Comparison of ENCODE assay signal across 8 cellular contexts in the genomic region with DNA sequence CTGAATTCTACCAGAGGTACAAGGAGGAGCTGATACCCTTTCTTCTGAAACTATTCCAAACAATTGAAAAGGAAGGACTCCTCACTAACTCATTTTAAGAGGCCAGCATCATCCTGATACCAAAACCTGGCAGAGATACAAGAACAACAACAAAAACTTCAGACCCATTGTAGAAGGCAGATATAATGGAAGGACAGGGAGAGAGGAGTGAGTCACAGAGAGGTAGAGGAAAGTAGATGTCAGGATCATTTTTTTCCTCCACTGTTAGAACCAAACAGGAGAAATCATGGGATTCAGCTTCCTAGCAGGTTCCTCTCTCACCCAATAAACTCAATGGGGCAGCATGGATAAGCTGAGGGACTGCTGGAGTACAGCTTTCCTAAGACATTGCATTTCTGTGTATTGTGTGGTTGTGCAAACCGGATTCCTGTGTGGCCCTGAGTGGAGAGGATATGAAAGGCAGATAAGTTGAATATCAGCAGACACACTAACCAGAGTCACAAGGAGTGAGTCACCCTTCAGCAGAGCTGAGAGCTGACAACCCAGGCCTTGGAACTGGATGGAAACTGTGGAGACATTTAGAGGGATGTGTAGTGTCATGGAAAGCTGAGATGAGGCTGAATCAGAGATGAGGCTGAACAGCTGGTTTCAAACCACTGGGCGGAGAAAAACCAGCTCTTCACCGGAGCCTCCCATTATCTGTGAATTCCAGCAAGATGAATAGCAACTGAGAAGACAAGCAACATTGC.
DNase-seq lines count a peak whose midpoint lies in the region; ATAC-seq, FAIRE-seq and TF ChIP-seq lines count a peak whose summit lies in the region.

No MANE protein-coding gene starts in this region.

- H3K18ac ChIP-seq in mesendoderm (ENCODE audit: low read length), result no peak overlapping the region

- no peak overlapping the region for H2BK15ac ChIP-seq in mesendoderm (replicated peaks; ENCODE audit: low read depth)

- peak overlapping the region; percentile 10 for H3K23ac ChIP-seq in mesendoderm (ENCODE audit: low read length)

- TF ChIP-seq CTCF in endothelial cell of umbilical vein (IDR thresholded peaks at IDR 0.05; ENCODE audit: extremely low read depth in 1 of 2, insufficient read depth in 1 of 2, low read depth in 1 of 2, low read length in 2 of 2), result no peak

- no peak overlapping the region for H2BK120ac ChIP-seq in mesendoderm (ENCODE audit: low read depth, low read length)

- H3K4me3 ChIP-seq in endothelial cell of umbilical vein (replicated peaks in 1 of 3; ENCODE audit: insufficient read depth in 1 of 3, low read depth in 1 of 3, low read length in 3 of 3), result no peak overlapping the region
- H3K4me3 ChIP-seq in mesendoderm (ENCODE audit: low read length), result no peak overlapping the region

- no peak overlapping the region for H4K5ac ChIP-seq in mesendoderm (ENCODE audit: low read length)

- peak overlapping the region; percentile 44 for H2BK5ac ChIP-seq in mesendoderm (ENCODE audit: low read length)

- dilution Hi-C loops in endothelial cell of umbilical vein (cut with MboI; ENCODE audit: extremely low pct_ligation_motif_present, low sequenced_read_pairs), result no loop called here

- no CpG with 5 or more reads among the region's 3 CpGs for WGBS in mesendoderm (ENCODE audit: extremely low coverage, insufficient coverage, low lambda C conversion rate)

- no peaks in the 10 kb centered on the region for H3K9me1 ChIP-seq in endothelial cell of umbilical vein (replicated peaks; ENCODE audit: control insufficient read depth, extremely low read depth, insufficient read depth, low read length)

- BruUV-seq in endothelial cell of umbilical vein (replicated peaks; lab: Mats Ljungman, UMichigan), result no TSS peak

- H3K27ac ChIP-seq in endothelial cell of umbilical vein (ENCODE audit: insufficient read depth, low read depth, low read length) (peak overlapping the region; percentile 70), mesendoderm (ENCODE audit: low read depth, low read length) (no peak overlapping the region)

- H3K9ac ChIP-seq in endothelial cell of umbilical vein (replicated peaks; ENCODE audit: extremely low read depth, insufficient read depth, low read length) (peak overlapping the region; percentile 25), mesendoderm (ENCODE audit: low read length) (no peak overlapping the region)

- POLR2A ChIA-PET in endothelial cell of umbilical vein (lab: Charles Lee), result no interaction called here

- no peak for TF ChIP-seq POLR2A in endothelial cell of umbilical vein (IDR thresholded peaks at IDR 0.05; ENCODE audit: low read depth, low read length)

- peak overlapping the region; percentile 43 for H3K56ac ChIP-seq in mesendoderm (ENCODE audit: low read length)

- DNase-seq in AG08396 (ENCODE audit: low spot score) (peak; percentile 79), OCI-M1 (lab: John Stamatoyannopoulos, UW) (peak; percentile 75), endothelial cell of umbilical vein (ENCODE audit: low read depth, low spot score) (peak; percentile 91), mesendoderm (peak; percentile 82), GDM1 (lab: John Stamatoyannopoulos, UW) (no peak), NCI-H446 treated with DMSO at 0.1 percent for 48 hours (lab: John Stamatoyannopoulos, UW) (no peak)
- DNase-seq in activated CD4-positive, alpha-beta T cell treated with anti-CD3 and anti-CD28 coated beads for 1 hour, result no peak

- H3K27me3 ChIP-seq in endothelial cell of umbilical vein (ENCODE audit: control insufficient read depth in 2 of 2, insufficient read depth in 2 of 2, low read length in 2 of 2) (no peaks in the 10 kb centered on the region), mesendoderm (ENCODE audit: insufficient read depth, low read length, poor library complexity) (no peaks in the 10 kb centered on the region)

- H2AK5ac ChIP-seq in mesendoderm (ENCODE audit: low read length), result peak overlapping the region; percentile 56

- intact Hi-C loops in endothelial cell of umbilical vein (cut with micrococcal nuclease), result loop anchor here (1.0 to 5.0 kb wide), 8 partner anchors 14 to 974 kb away; a partner anchor contains a TSS

- FAIRE-seq in endothelial cell of umbilical vein (lab: Jason Lieb, UNC), result peak; percentile 89

- H4K20me1 ChIP-seq in endothelial cell of umbilical vein (replicated peaks; ENCODE audit: control insufficient read depth, extremely low read depth, insufficient read depth, low read length), result no peaks in the 10 kb centered on the region

- H3K79me2 ChIP-seq in endothelial cell of umbilical vein (ENCODE audit: control insufficient read depth, insufficient read depth, low read length), result no peaks in the 10 kb centered on the region
- H3K79me2 ChIP-seq in mesendoderm (ENCODE audit: control insufficient read depth, insufficient read depth, low read length), result no peaks in the 10 kb centered on the region

- H3K4ac ChIP-seq in mesendoderm (ENCODE audit: low read depth, low read length), result peak overlapping the region; percentile 8

- no peaks in the 10 kb centered on the region for H3K79me1 ChIP-seq in mesendoderm (ENCODE audit: low read length)

- no peaks in the 10 kb centered on the region for H3K9me3 ChIP-seq in endothelial cell of umbilical vein (replicated peaks; ENCODE audit: control insufficient read depth, insufficient read depth, low read length)

- CTCF ChIA-PET in endothelial cell of umbilical vein (lab: Charles Lee), result interaction anchor here (0.9 to 4.9 kb wide), 11 partner anchors 54 to 1590 kb away, joined by 3 to 22 read pairs (median 4); no protein-coding TSS in a partner anchor

- H3K4me2 ChIP-seq in endothelial cell of umbilical vein (ENCODE audit: insufficient read depth, low read length) (peak overlapping the region; percentile 51), mesendoderm (ENCODE audit: low read length) (no peak overlapping the region)

- ATAC-seq in GM21529 (IDR thresholded peaks at IDR 0.05; ENCODE audit: unreplicated experiment), result no peak

- H3K4me1 ChIP-seq in endothelial cell of umbilical vein (ENCODE audit: control insufficient read depth, extremely low read depth, insufficient read depth, low read length) (peaks cover 23% of the 10 kb centered on the region), mesendoderm (ENCODE audit: control insufficient read depth, low read depth, low read length) (peaks cover 3% of the 10 kb centered on the region)

- no peak overlapping the region for H4K8ac ChIP-seq in mesendoderm (ENCODE audit: low read depth, low read length)

- H2AFZ ChIP-seq in endothelial cell of umbilical vein (ENCODE audit: low read depth, low read length), result peak overlapping the region; percentile 55

- H3K36me3 ChIP-seq in endothelial cell of umbilical vein (ENCODE audit: control insufficient read depth in 2 of 2, extremely low read depth in 1 of 2, insufficient read depth in 2 of 2, low read length in 2 of 2), result no peaks in the 10 kb centered on the region
- H3K36me3 ChIP-seq in mesendoderm (ENCODE audit: control insufficient read depth, insufficient read depth, low read length), result no peaks in the 10 kb centered on the region

TF ChIP-seq in endothelial cell of umbilical vein, 7 proteins besides CTCF, POLR2A, EP300 and RAD21:
- TF ChIP-seq MYC (IDR thresholded peaks at IDR 0.05; ENCODE audit: low read depth, low read length), result no peak
- TF ChIP-seq, protein P1, sequence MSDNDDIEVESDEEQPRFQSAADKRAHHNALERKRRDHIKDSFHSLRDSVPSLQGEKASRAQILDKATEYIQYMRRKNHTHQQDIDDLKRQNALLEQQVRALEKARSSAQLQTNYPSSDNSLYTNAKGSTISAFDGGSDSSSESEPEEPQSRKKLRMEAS (IDR thresholded peaks at IDR 0.05; ENCODE audit: insufficient read depth, insufficient read length), result no peak
- TF ChIP-seq GATA2 (IDR thresholded peaks at IDR 0.05; ENCODE audit: insufficient read depth, insufficient read length, low read depth, low read length), result peak; percentile 84
- peak; percentile 85 for TF ChIP-seq FOS (IDR thresholded peaks at IDR 0.05; ENCODE audit: borderline replicate concordance, insufficient read depth, low read length)
- TF ChIP-seq JUN (IDR thresholded peaks at IDR 0.05; ENCODE audit: borderline replicate concordance, insufficient read depth, insufficient read length, low read depth), result peak; percentile 40
- TF ChIP-seq POLR2AphosphoS5 (IDR thresholded peaks at IDR 0.05; ENCODE audit: insufficient read depth, low read depth, low read length), result no peak
TF ChIP-seq in endothelial cell of umbilical vein: peak in this region for 3.

Comparison
In these comparisons a context has a peak if more than half of its experiments do, and no peak if none do; other contexts are left out.
1. DNase-seq: peak in AG08396 (single experiment), OCI-M1 (single experiment), endothelial cell of umbilical vein (single experiment) and mesendoderm (single experiment); none in GDM1 (single experiment), activated CD4-positive, alpha-beta T cell treated with anti-CD3 and anti-CD28 coated beads for 1 hour (single experiment) and NCI-H446 treated with DMSO at 0.1 percent for 48 hours (single experiment).